ENCODE assay signal across 14 cellular contexts in genomic region chr17:77681820-77682219, GRCh38.
DNase-seq lines count a peak whose midpoint lies in the region; ATAC-seq, FAIRE-seq and TF ChIP-seq lines count a peak whose summit lies in the region.
"Had no signal": no experiment of that assay in that cellular context is flagged by ENCODE, and none has a peak within 500 bp of the region (broad histone marks: within the 10 kb centered on the region; RNA-seq: fewer than 3 reads in every experiment).

No MANE protein-coding gene starts in this region.

- H3K4me1 ChIP-seq in small intestine (ENCODE audit: control insufficient read depth in 2 of 2, insufficient read depth in 1 of 2, low read depth in 1 of 2, low read length in 1 of 2), result no peaks in the 10 kb centered on the region
- H3K4me1 ChIP-seq: ascending aorta had no signal

- no peaks in the 10 kb centered on the region for H3K4me1 Mint-ChIP-seq in osteocyte (ENCODE audit: unreplicated experiment)

- peaks cover 0 to 2% of the 10 kb centered on the region in 2 donors for H3K27me3 ChIP-seq in small intestine (ENCODE audit: control insufficient read depth in 2 of 2, insufficient read depth in 2 of 2, low read length in 2 of 2)
- H3K27me3 ChIP-seq: ascending aorta had no signal

- no peaks in the 10 kb centered on the region for H3K9me3 Mint-ChIP-seq in osteocyte (ENCODE audit: unreplicated experiment)
- H3K9me3 Mint-ChIP-seq: CD8-positive, alpha-beta memory T cell; natural killer cell treated with Interleukin-12 subunit alpha and Interleukin-12 subunit beta and Interleukin-15 and Interleukin-18, amount 100 ng/mL, for 72 hours had no signal

- TF ChIP-seq CTCF in osteocyte (IDR thresholded peaks at IDR 0.05), result no peak

- 50 to 67% (median 67%) methylated on average over 7 of the region's 7 CpGs for WGBS in small intestine, 3 donors

- no peaks in the 10 kb centered on the region for H3K36me3 Mint-ChIP-seq in osteocyte (ENCODE audit: unreplicated experiment)
- H3K36me3 Mint-ChIP-seq: natural killer cell treated with Interleukin-12 subunit alpha and Interleukin-12 subunit beta and Interleukin-15 and Interleukin-18, amount 100 ng/mL, for 72 hours had no signal

- H3K27me3 Mint-ChIP-seq in osteocyte (ENCODE audit: unreplicated experiment), result peaks cover 49% of the 10 kb centered on the region

- H3K4me3 ChIP-seq in skeletal muscle cell (ENCODE audit: low read depth, low read length), result no peak overlapping the region
- no peak overlapping the region for H3K4me3 ChIP-seq in small intestine (ENCODE audit: low read depth in 1 of 2, low read length in 2 of 2)
- H3K4me3 ChIP-seq: ascending aorta had no signal

- no peaks in the 10 kb centered on the region for H3K36me3 ChIP-seq in small intestine (ENCODE audit: control insufficient read depth in 2 of 2, insufficient read depth in 2 of 2, low read length in 2 of 2)
- H3K36me3 ChIP-seq: ascending aorta had no signal

- intact Hi-C loops in Right ventricle myocardium inferior (cut with DNase I) (loop anchor here (5.0 kb wide), 1 partner anchor 50 kb away; no protein-coding TSS in a partner anchor), posterior vena cava (cut with DNase I) (no loop called here)

- no peak overlapping the region for H3K27ac Mint-ChIP-seq in osteocyte (ENCODE audit: unreplicated experiment)
- H3K27ac Mint-ChIP-seq: natural killer cell treated with Interleukin-12 subunit alpha and Interleukin-12 subunit beta and Interleukin-15 and Interleukin-18, amount 100 ng/mL, for 72 hours had no signal

- no peak overlapping the region for H3K4me3 Mint-ChIP-seq in osteocyte (ENCODE audit: unreplicated experiment)
- H3K4me3 Mint-ChIP-seq: CD8-positive, alpha-beta memory T cell; natural killer cell treated with Interleukin-12 subunit alpha and Interleukin-12 subunit beta and Interleukin-15 and Interleukin-18, amount 100 ng/mL, for 72 hours had no signal

- no peak overlapping the region for H3K27ac ChIP-seq in small intestine (ENCODE audit: low read depth in 1 of 2, low read length in 1 of 2)
- H3K27ac ChIP-seq: ascending aorta had no signal

- DNase-seq in M059J (ENCODE audit: low read depth), result peak; percentile 56
- DNase-seq in SHP77 (lab: John Stamatoyannopoulos, UW), result peak; percentile 56
- DNase-seq in Right ventricle myocardium inferior (ENCODE audit: missing footprints), result peak; percentile 90
- DNase-seq in skeletal muscle cell (ENCODE audit: low read depth), result peak; percentile 1
- DNase-seq in posterior vena cava (ENCODE audit: low spot score), result no peak
- no peak for DNase-seq in small intestine
- no peak for DNase-seq in osteocyte (ENCODE audit: extremely low spot score, unreplicated experiment)
- DNase-seq: activated T-cell treated with anti-CD3 and anti-CD28 coated beads for 4 hours; CD8-positive, alpha-beta memory T cell; GOT3; NCI-H146 had no signal

- FAIRE-seq in small intestine (lab: Jason Lieb, UNC), result no peak
- FAIRE-seq: endothelial cell of umbilical vein had no signal

- H3K9me3 ChIP-seq in small intestine (ENCODE audit: control insufficient read depth, low read depth), result no peaks in the 10 kb centered on the region
- H3K9me3 ChIP-seq: ascending aorta had no signal

- ATAC-seq in Right ventricle myocardium inferior, result peak; percentile 79
- ATAC-seq: natural killer cell treated with Interleukin-12 subunit alpha and Interleukin-12 subunit beta and Interleukin-15 and Interleukin-18, amount 100 ng/mL, for 72 hours had no signal

Comparison
In these comparisons a context has a peak if more than half of its experiments do, and no peak if none do; other contexts are left out.
1. DNase-seq: peak in M059J (single experiment), SHP77 (2 of 2), Right ventricle myocardium inferior (single experiment) and skeletal muscle cell (single experiment); none in posterior vena cava (single experiment), small intestine (single experiment) and osteocyte (single experiment).